ENCODE assay signal across 15 cellular contexts in genomic region chr15:77783636-77784035, GRCh38.
DNase-seq lines count a peak whose midpoint lies in the region; ATAC-seq and TF ChIP-seq lines count a peak whose summit lies in the region.
"Had no signal": no experiment of that assay in that cellular context is flagged by ENCODE, and none has a peak within 500 bp of the region (broad histone marks: within the 10 kb centered on the region; RNA-seq: fewer than 3 reads in every experiment).

No MANE protein-coding gene starts in this region.

- no peaks in the 10 kb centered on the region for H3K36me3 Mint-ChIP-seq in T-helper 2 cell treated with Interferon-gamma antibody and Interleukin-4, amounts not matched to agents 5 μg/mL and 100 μg/mL, for 36 hours (ENCODE audit: low read depth)

- H3K36me3 ChIP-seq in osteoblast (ENCODE audit: insufficient read depth, low read length) = no peaks in the 10 kb centered on the region

- H3K27me3 ChIP-seq in dorsolateral prefrontal cortex (no peaks in the 10 kb centered on the region), osteoblast (ENCODE audit: insufficient read depth, low read length) (peaks cover 9% of the 10 kb centered on the region)

- peaks cover 6% of the 10 kb centered on the region for H4K20me1 ChIP-seq in osteoblast (ENCODE audit: insufficient read depth, low read length)

- H3K27ac ChIP-seq in dorsolateral prefrontal cortex (peak overlapping the region in 39 of 59 donors; percentile 8 to 82 (median 50)), osteoblast (ENCODE audit: low read depth, low read length) (no peak overlapping the region), substantia nigra (ENCODE audit: low read depth, low read length, poor library complexity, severe bottlenecking) (no peak overlapping the region)
- H3K27ac ChIP-seq: C4-2B, GM23248, HL-60 had no signal

- H3K79me2 ChIP-seq in osteoblast (ENCODE audit: insufficient read depth, low read length) = no peaks in the 10 kb centered on the region

- no peak overlapping the region for H3K4me3 ChIP-seq in dorsolateral prefrontal cortex
- no peak overlapping the region for H3K4me3 ChIP-seq in osteoblast (ENCODE audit: insufficient read depth, low read length)
- H3K4me3 ChIP-seq: GM23248 had no signal

- H3K9me3 ChIP-seq in osteoblast (ENCODE audit: low read depth, low read length) = no peaks in the 10 kb centered on the region
- H3K9me3 ChIP-seq: Caco-2 had no signal

- no peaks in the 10 kb centered on the region for H3K9me3 Mint-ChIP-seq in T-helper 2 cell treated with Interferon-gamma antibody and Interleukin-4, amounts not matched to agents 5 μg/mL and 100 μg/mL, for 36 hours

- DNase-seq in dorsolateral prefrontal cortex (peak in 7 of 10 donors; percentile 33 to 82 (median 70)), middle frontal gyrus (ENCODE audit: extremely low spot score, low spot score) (peak; percentile 57), osteoblast (ENCODE audit: insufficient read length, low spot score, missing footprints) (peak; percentile 52), substantia nigra (lab: John Stamatoyannopoulos, UW) (no peak), iPS-NIHi7 (ENCODE audit: extremely low spot score) (no peak)
- no peak for DNase-seq in T-helper 2 cell treated with Interferon-gamma antibody and Interleukin-4, amounts not matched to agents 5 μg/mL and 100 μg/mL, for 36 hours (ENCODE audit: low spot score)
- DNase-seq: AML-193; Caco-2; CD4-positive, alpha-beta T cell; GM23248; HFFc6 had no signal

- H3K4me1 Mint-ChIP-seq in T-helper 2 cell treated with Interferon-gamma antibody and Interleukin-4, amounts not matched to agents 5 μg/mL and 100 μg/mL, for 36 hours (ENCODE audit: low read depth) = no peaks in the 10 kb centered on the region

- no peak overlapping the region for H2AFZ ChIP-seq in osteoblast (ENCODE audit: low read length)
- H2AFZ ChIP-seq: GM23248 had no signal

- no peaks in the 10 kb centered on the region for H3K4me1 ChIP-seq in osteoblast (ENCODE audit: insufficient read depth, low read length)
- H3K4me1 ChIP-seq: Caco-2 had no signal

- H3K4me2 ChIP-seq in osteoblast (ENCODE audit: insufficient read depth, low read length) = no peak overlapping the region

- no peak for ATAC-seq in GM21381 (IDR thresholded peaks at IDR 0.05; ENCODE audit: unreplicated experiment)
- ATAC-seq: HCT116 had no signal

- intact Hi-C loops in dorsolateral prefrontal cortex (cut with DNase I) = loop anchor here in 1 of 2 donors (5.0 kb wide), 1 partner anchor 51 kb away; no protein-coding TSS in a partner anchor

- no peak overlapping the region for H3K4me3 Mint-ChIP-seq in T-helper 2 cell treated with Interferon-gamma antibody and Interleukin-4, amounts not matched to agents 5 μg/mL and 100 μg/mL, for 36 hours
- H3K4me3 Mint-ChIP-seq: CD4-positive, alpha-beta T cell; HFFc6 had no signal

- TF ChIP-seq CTCF in dorsolateral prefrontal cortex (IDR thresholded peaks at IDR 0.05 in 54 of 56, conservative IDR thresholded peaks at IDR 0.05 in 2 of 56; ENCODE audit: low read depth in 1 of 56, partially characterized antibody in 56 of 56) (no peak), osteoblast (IDR thresholded peaks at IDR 0.05; ENCODE audit: extremely low read depth, low read depth, low read length) (no peak)

- H3K27me3 Mint-ChIP-seq in T-helper 2 cell treated with Interferon-gamma antibody and Interleukin-4, amounts not matched to agents 5 μg/mL and 100 μg/mL, for 36 hours (ENCODE audit: low read depth) = no peaks in the 10 kb centered on the region

- H3K27ac Mint-ChIP-seq in T-helper 2 cell treated with Interferon-gamma antibody and Interleukin-4, amounts not matched to agents 5 μg/mL and 100 μg/mL, for 36 hours = no peak overlapping the region
- H3K27ac Mint-ChIP-seq: CD4-positive, alpha-beta T cell; HFFc6 had no signal

Comparison
In these comparisons a context has a peak if more than half of its experiments do, and no peak if none do; other contexts are left out.
1. DNase-seq: peak in dorsolateral prefrontal cortex (7 of 10), middle frontal gyrus (single experiment) and osteoblast (single experiment); none in substantia nigra (0 of 49), T-helper 2 cell treated with Interferon-gamma antibody and Interleukin-4, amounts not matched to agents 5 μg/mL and 100 μg/mL, for 36 hours (single experiment) and iPS-NIHi7 (single experiment).
2. H3K27ac ChIP-seq: peak in dorsolateral prefrontal cortex (39 of 59); none in osteoblast (single experiment) and substantia nigra (single experiment).